Comparison of ENCODE assay signal across 19 cellular contexts in genomic region chr19:47470447-47471195, GRCh38. TPM values are rescaled to one million over a fixed set of nuclear protein-coding genes. Genes with fewer than 3 reads are reported as not detected.
A peak's percentile ranks its signal among the peaks of the same experiment; 100 is the strongest.
DNase-seq lines count a peak whose midpoint lies in the region; ATAC-seq, FAIRE-seq and TF ChIP-seq lines count a peak whose summit lies in the region.
"Had no signal": no experiment of that assay in that cellular context is flagged by ENCODE, and none has a peak within 500 bp of the region (broad histone marks: within the 10 kb centered on the region; RNA-seq: fewer than 3 reads in every experiment).

No MANE protein-coding gene starts in this region.

- H3K9ac ChIP-seq in K562 (ENCODE audit: insufficient read depth in 1 of 2, low read depth in 2 of 2, low read length in 2 of 2) (no peak overlapping the region; a peak in 1 of 4 replicates), mesendoderm (ENCODE audit: low read length) (no peak overlapping the region)

- no peaks in the 10 kb centered on the region for H3K9me1 ChIP-seq in K562 (ENCODE audit: control insufficient read depth, insufficient read depth, low read length)

- H3K27me3 ChIP-seq in K562 (ENCODE audit: control insufficient read depth in 2 of 2, insufficient read depth in 2 of 2, low read length in 2 of 2) (peaks cover 13 to 41% of the 10 kb centered on the region in 2 experiments), mesendoderm (ENCODE audit: insufficient read depth, low read length, poor library complexity) (no peaks in the 10 kb centered on the region), transverse colon (peaks cover 64% of the 10 kb centered on the region), tibial artery (peaks cover 0 to 28% of the 10 kb centered on the region in 2 donors)

- BruUV-seq in K562 (replicated peaks; lab: Mats Ljungman, UMichigan) (no TSS peak), OCI-LY7 (replicated peaks; lab: Mats Ljungman, UMichigan) (no TSS peak)

- H3K4ac ChIP-seq in mesendoderm (ENCODE audit: low read depth, low read length): no peak overlapping the region

- H2BK120ac ChIP-seq in mesendoderm (ENCODE audit: low read depth, low read length): no peak overlapping the region

- H2AK5ac ChIP-seq in mesendoderm (ENCODE audit: low read length): no peak overlapping the region

- H3K27ac Mint-ChIP-seq in activated naive CD8-positive, alpha-beta T cell: no peak overlapping the region
- no peak overlapping the region for H3K27ac Mint-ChIP-seq in activated naive CD8-positive, alpha-beta T cell treated with anti-CD3 and anti-CD28 coated beads, Interleukin-2, amount 50 U/mL, for 24 hours

- TF ChIP-seq POLR2A in K562 (conservative IDR thresholded peaks at IDR 0.05) (no peak), transverse colon (IDR thresholded peaks at IDR 0.05) (no peak)

- TF ChIP-seq CTCF in K562 (IDR thresholded peaks at IDR 0.05 in 2 of 3, conservative IDR thresholded peaks at IDR 0.05 in 1 of 3; ENCODE audit: insufficient read depth in 2 of 3, low read depth in 1 of 3, low read length in 3 of 3) (no peak), transverse colon (IDR thresholded peaks at IDR 0.05) (no peak), tibial artery (IDR thresholded peaks at IDR 0.05) (no peak), OCI-LY7 (conservative IDR thresholded peaks at IDR 0.05; ENCODE audit: low read length) (no peak)

- peaks cover 3% of the 10 kb centered on the region for H3K36me3 Mint-ChIP-seq in activated naive CD8-positive, alpha-beta T cell
- no peaks in the 10 kb centered on the region for H3K36me3 Mint-ChIP-seq in activated naive CD8-positive, alpha-beta T cell treated with anti-CD3 and anti-CD28 coated beads, Interleukin-2, amount 50 U/mL, for 24 hours (ENCODE audit: low read depth)

- no peak overlapping the region for H2BK15ac ChIP-seq in mesendoderm (replicated peaks; ENCODE audit: low read depth)

- H3K18ac ChIP-seq in mesendoderm (ENCODE audit: low read length): no peak overlapping the region

- H3K4me3 Mint-ChIP-seq in activated naive CD8-positive, alpha-beta T cell: peak overlapping the region; percentile 8
- H3K4me3 Mint-ChIP-seq in activated naive CD8-positive, alpha-beta T cell treated with anti-CD3 and anti-CD28 coated beads, Interleukin-2, amount 50 U/mL, for 24 hours: no peak overlapping the region

- H3K9me3 Mint-ChIP-seq in activated naive CD8-positive, alpha-beta T cell (ENCODE audit: low read depth): no peaks in the 10 kb centered on the region
- no peaks in the 10 kb centered on the region for H3K9me3 Mint-ChIP-seq in activated naive CD8-positive, alpha-beta T cell treated with anti-CD3 and anti-CD28 coated beads, Interleukin-2, amount 50 U/mL, for 24 hours

- H3K56ac ChIP-seq in mesendoderm (ENCODE audit: low read length): no peak overlapping the region

- H3K36me3 ChIP-seq in K562 (ENCODE audit: control insufficient read depth, insufficient read depth, low read length) (no peaks in the 10 kb centered on the region), mesendoderm (ENCODE audit: control insufficient read depth, insufficient read depth, low read length) (no peaks in the 10 kb centered on the region), transverse colon (no peaks in the 10 kb centered on the region), tibial artery (no peaks in the 10 kb centered on the region), OCI-LY7 (ENCODE audit: insufficient read depth, low read length) (no peaks in the 10 kb centered on the region)
- H3K36me3 ChIP-seq: adrenal gland had no signal

- no peak overlapping the region for H4K5ac ChIP-seq in mesendoderm (ENCODE audit: low read length)

- H3K27me3 Mint-ChIP-seq in activated naive CD8-positive, alpha-beta T cell: peaks cover 29% of the 10 kb centered on the region
- peaks cover 44% of the 10 kb centered on the region for H3K27me3 Mint-ChIP-seq in activated naive CD8-positive, alpha-beta T cell treated with anti-CD3 and anti-CD28 coated beads, Interleukin-2, amount 50 U/mL, for 24 hours

- H3K4me2 ChIP-seq in K562 (ENCODE audit: insufficient read depth, low read length) (no peak overlapping the region), mesendoderm (ENCODE audit: low read length) (peak overlapping the region; percentile 7), OCI-LY7 (ENCODE audit: low read length) (no peak overlapping the region)

- no peaks in the 10 kb centered on the region for H3K9me2 ChIP-seq in OCI-LY7 (ENCODE audit: insufficient read depth, low read length)

- H3K4me3 ChIP-seq in K562: no peak overlapping the region
- H3K4me3 ChIP-seq in mesendoderm (ENCODE audit: low read length): no peak overlapping the region
- peak overlapping the region in 2 of 4 donors; percentile 20 to 47 for H3K4me3 ChIP-seq in transverse colon
- H3K4me3 ChIP-seq in tibial artery: no peak overlapping the region
- H3K4me3 ChIP-seq in OCI-LY7 (ENCODE audit: low read depth, low read length, poor library complexity, severe bottlenecking): no peak overlapping the region
- H3K4me3 ChIP-seq: adrenal gland, tibial nerve had no signal

- in situ Hi-C loops in K562 (cut with MboI) (no loop called here), transverse colon (cut with MboI; ENCODE audit: low pct_ligation_motif_present in 1 of 4, low pct_unique_long_range_greater_than_20kb in 1 of 4, low sequenced_read_pairs in 3 of 4) (no loop called here)

- H3K23ac ChIP-seq in mesendoderm (ENCODE audit: low read length): no peak overlapping the region

- no peak for TF ChIP-seq RAD21 in K562 (CRISPR knock-in tag; conservative IDR thresholded peaks at IDR 0.05 in 1 of 2, IDR thresholded peaks at IDR 0.05 in 1 of 2)

- H3K27ac ChIP-seq in K562 (ENCODE audit: extremely low read depth, low read depth, low read length) (no peak overlapping the region), mesendoderm (ENCODE audit: low read depth, low read length) (no peak overlapping the region), transverse colon (peak overlapping the region in 3 of 4 donors; percentile 51 to 72 (median 63)), tibial artery (no peak overlapping the region), OCI-LY7 (ENCODE audit: low read depth, low read length, poor library complexity, severe bottlenecking) (no peak overlapping the region)
- H3K27ac ChIP-seq: adrenal gland, tibial nerve had no signal

- POLR2A ChIA-PET in K562 (lab: Yijun Ruan, JAX) (no interaction called here), OCI-LY7 (lab: Charles Lee) (no interaction called here)

- CTCF ChIA-PET in K562 (lab: Yijun Ruan, JAX; ENCODE audit: low intra/inter-chr PET ratio): no interaction called here
- CTCF ChIA-PET in OCI-LY7 (lab: Charles Lee; ENCODE audit: unreplicated experiment): no interaction called here

- TF ChIP-seq EP300 in K562 (IDR thresholded peaks at IDR 0.05; ENCODE audit: low read length) (no peak), transverse colon (IDR thresholded peaks at IDR 0.05; ENCODE audit: low read depth) (no peak)

- H3K4me1 Mint-ChIP-seq in activated naive CD8-positive, alpha-beta T cell (ENCODE audit: low read depth): peaks cover 14% of the 10 kb centered on the region
- H3K4me1 Mint-ChIP-seq in activated naive CD8-positive, alpha-beta T cell treated with anti-CD3 and anti-CD28 coated beads, Interleukin-2, amount 50 U/mL, for 24 hours: peaks cover 11% of the 10 kb centered on the region

- no peak for ATAC-seq in activated naive CD8-positive, alpha-beta T cell treated with anti-CD3 and anti-CD28 coated beads, Interleukin-2, amount 50 U/mL, for 24 hours
- ATAC-seq in K562: no peak
- no peak for ATAC-seq in HG03457 (IDR thresholded peaks at IDR 0.05; ENCODE audit: unreplicated experiment)

- H3K79me2 ChIP-seq in K562 (ENCODE audit: control insufficient read depth, insufficient read depth, low read length): no peaks in the 10 kb centered on the region
- H3K79me2 ChIP-seq in mesendoderm (ENCODE audit: control insufficient read depth, insufficient read depth, low read length): no peaks in the 10 kb centered on the region
- H3K79me2 ChIP-seq in OCI-LY7 (ENCODE audit: insufficient read depth, low read depth, low read length): no peaks in the 10 kb centered on the region

- H3K4me1 ChIP-seq in K562 (replicated peaks in 1 of 2; ENCODE audit: control insufficient read depth in 2 of 2, insufficient read depth in 2 of 2, low read length in 2 of 2) (peaks cover 6 to 50% of the 10 kb centered on the region in 2 experiments), mesendoderm (ENCODE audit: control insufficient read depth, low read depth, low read length) (no peaks in the 10 kb centered on the region), transverse colon (peaks cover 0 to 17% (median 7%) of the 10 kb centered on the region in 4 donors), tibial artery (peaks cover 0 to 40% (median 22%) of the 10 kb centered on the region in 4 donors), OCI-LY7 (ENCODE audit: insufficient read depth, low read length, poor library complexity, severe bottlenecking) (no peaks in the 10 kb centered on the region)

- 5% methylated on average over 10 of the region's 13 CpGs for WGBS in K562 (ENCODE audit: insufficient coverage, low coverage, missing lambda C conversion rate)
- WGBS in mesendoderm (ENCODE audit: extremely low coverage, insufficient coverage, low lambda C conversion rate): no CpG with 5 or more reads among the region's 13 CpGs
- 30 to 33% methylated on average over 9 to 13 of the region's 13 CpGs for WGBS in transverse colon (ENCODE audit: low coverage in 1 of 2), 2 donors

- H3K9me3 ChIP-seq in K562 (replicated peaks; ENCODE audit: control insufficient read depth, insufficient read depth, low read depth, low read length) (no peaks in the 10 kb centered on the region), transverse colon (no peaks in the 10 kb centered on the region), tibial artery (no peaks in the 10 kb centered on the region), OCI-LY7 (ENCODE audit: low read length) (no peaks in the 10 kb centered on the region)
- H3K9me3 ChIP-seq: adrenal gland, tibial nerve had no signal

- DNase-seq in activated naive CD8-positive, alpha-beta T cell treated with anti-CD3 and anti-CD28 coated beads, Interleukin-2, amount 50 U/mL, for 24 hours: no peak
- no peak for DNase-seq in K562 (ENCODE audit: extremely low read depth in 1 of 4, low spot score in 3 of 4)
- DNase-seq in mesendoderm: no peak
- DNase-seq in transverse colon: no peak
- DNase-seq in tibial artery: no peak
- DNase-seq in OCI-LY7 (ENCODE audit: low spot score): no peak
- DNase-seq: activated CD4-positive, alpha-beta T cell treated with anti-CD3 and anti-CD28 coated beads for 48 hours; activated T-cell treated with anti-CD3 and anti-CD28 coated beads for 4 hours; adrenal gland; head of caudate nucleus; left cardiac atrium; NCI-H2029 treated with DMSO at 0.1 percent for 48 hours; retina; stimulated activated CD4-positive, alpha-beta T cell treated with anti-CD3 and anti-CD28 coated beads, Interleukin-2, amount 100 ng/mL, for 24 hours; T-helper 2 cell had no signal

- intact Hi-C loops in K562 (cut with micrococcal nuclease): no loop called here
- intact Hi-C loops in transverse colon (cut with DNase I; ENCODE audit: low total_unique reads): no loop called here
- intact Hi-C loops in tibial artery (cut with DNase I; ENCODE audit: low total_unique reads): loop anchor here (5.0 kb wide), 1 partner anchor 42 kb away; no protein-coding TSS in a partner anchor
- intact Hi-C loops in OCI-LY7 (cut with micrococcal nuclease; ENCODE audit: unreplicated experiment): no loop called here

- no peak for FAIRE-seq in K562 (lab: Jason Lieb, UNC)

- H3K79me1 ChIP-seq in mesendoderm (ENCODE audit: low read length): no peaks in the 10 kb centered on the region

- H4K8ac ChIP-seq in mesendoderm (ENCODE audit: low read depth, low read length): no peak overlapping the region

- no peak overlapping the region for H2AFZ ChIP-seq in K562 (ENCODE audit: low read depth, low read length)
- H2AFZ ChIP-seq in OCI-LY7 (ENCODE audit: low read length): no peak overlapping the region

- H2BK5ac ChIP-seq in mesendoderm (ENCODE audit: low read length): no peak overlapping the region

- H4K20me1 ChIP-seq in K562 (replicated peaks; ENCODE audit: control insufficient read depth, insufficient read depth, low read length) (peaks cover 13% of the 10 kb centered on the region; the same call in 1 of the 2 replicates), OCI-LY7 (ENCODE audit: insufficient read depth, low read length) (no peaks in the 10 kb centered on the region)

RNA-seq across cellular contexts. Expression of gene SLC8A2, which starts 1.1 kb away (rescaled TPM):
- total RNA-seq in K562 (2011; cell fraction: chromatin; rRNA removed; ENCODE audit: low replicate concordance): 1.0 and 3.4 TPM in 2 replicates
- total RNA-seq in K562 (2011; cell fraction: nucleolus; rRNA removed): 1.2 and 2.0 TPM in 2 replicates
- total RNA-seq in K562 (2011; cell fraction: nucleoplasm; rRNA removed): 1.0 and 1.5 TPM in 2 replicates
- 0.64 and 0.86 TPM in 2 replicates for total RNA-seq in K562 (2014; rRNA removed)
- total RNA-seq in K562 (2014; rRNA removed; fragmentation: Illumina TruSeq; extraction: Trizol): 0.10 and 0.15 TPM in 2 replicates
- 0.30 TPM in 1 of 2 replicates, not detected in the other for total RNA-seq in K562 (2015; rRNA removed; fragmentation: Illumina TruSeq; extraction: Trizol)
- 0.60 and 0.66 TPM in 2 replicates for total RNA-seq in K562 (2021)
- 0.09 and 0.17 TPM in 2 replicates for polyA plus RNA-seq in K562 (2011; rRNA removed)
- 0.21 and 1.7 TPM in 2 replicates for polyA plus RNA-seq in K562 (2011; cell fraction: cytosol; rRNA removed)
- polyA plus RNA-seq in K562 (2011; cell fraction: nucleus; rRNA removed): 0.48 and 1.0 TPM in 2 replicates
- 0.61 and 0.62 TPM in 2 replicates for polyA plus RNA-seq in K562 (2012)
- polyA plus RNA-seq in K562 (2014; fragmentation: Illumina TruSeq; extraction: Trizol): 0.07 and 0.43 TPM in 2 replicates
- not detected for polyA plus RNA-seq in K562 (2014; fragmentation: Nextera tagmentation; extraction: Ambion mirVana)
- polyA plus RNA-seq in K562 (2014; rRNA removed): 0.18 and 0.32 TPM in 2 replicates
- polyA minus RNA-seq in K562 (2011; rRNA and poly(A)+ RNA removed): 0.42 and 0.49 TPM in 2 replicates
- polyA minus RNA-seq in K562 (2011; cell fraction: cytosol; rRNA and poly(A)+ RNA removed): not detected in 2 replicates
- polyA minus RNA-seq in K562 (2011; cell fraction: nucleus; rRNA and poly(A)+ RNA removed): 0.27 and 0.56 TPM in 2 replicates
- polyA plus RNA-seq in mesendoderm (2013, experiment 1 of 2): 0.69 TPM
- polyA plus RNA-seq in mesendoderm (2013, experiment 2 of 2): 0.67 TPM
- 10 to 100 TPM in 2 of 4 donors, 1 to 10 TPM in 1, under 1 TPM in 1; 0.82 to 36.4 (median 9.6) TPM for total RNA-seq in transverse colon
- 0.13 TPM in 1 of 2 replicates, not detected in the other for total RNA-seq in OCI-LY7 (2014; rRNA removed; shearing (Covaris generic))
- 0.36 and 0.59 TPM in 2 replicates for total RNA-seq in OCI-LY7 (2022)
- total RNA-seq: M059J, tibial nerve had no signal

RNA-seq across cellular contexts. Expression of gene KPTN, which starts 13.4 kb away (rescaled TPM):
- 6.2 and 16.4 TPM in 2 replicates for total RNA-seq in K562 (2011; cell fraction: chromatin; rRNA removed; ENCODE audit: low replicate concordance)
- 13.6 and 14.7 TPM in 2 replicates for total RNA-seq in K562 (2011; cell fraction: nucleolus; rRNA removed)
- 7.3 and 7.6 TPM in 2 replicates for total RNA-seq in K562 (2011; cell fraction: nucleoplasm; rRNA removed)
- total RNA-seq in K562 (2014; rRNA removed): 8.5 and 11.9 TPM in 2 replicates
- total RNA-seq in K562 (2014; rRNA removed; fragmentation: Illumina TruSeq; extraction: Trizol): 4.9 and 6.4 TPM in 2 replicates
- 7.8 and 8.0 TPM in 2 replicates for total RNA-seq in K562 (2015; rRNA removed; fragmentation: Illumina TruSeq; extraction: Trizol)
- 14.3 and 16.3 TPM in 2 replicates for total RNA-seq in K562 (2021)
- polyA plus RNA-seq in K562 (2011; rRNA removed): 10.0 and 10.5 TPM in 2 replicates
- 9.7 and 17.1 TPM in 2 replicates for polyA plus RNA-seq in K562 (2011; cell fraction: cytosol; rRNA removed)
- 28.4 and 49.7 TPM in 2 replicates for polyA plus RNA-seq in K562 (2011; cell fraction: nucleus; rRNA removed)
- 11.8 and 12.7 TPM in 2 replicates for polyA plus RNA-seq in K562 (2012)
- 12.3 and 18.2 TPM in 2 replicates for polyA plus RNA-seq in K562 (2014; fragmentation: Illumina TruSeq; extraction: Trizol)
- polyA plus RNA-seq in K562 (2014; fragmentation: Nextera tagmentation; extraction: Ambion mirVana): 1 to 10 TPM in 1 of 2 experiments, under 1 TPM in 1; 0.56 to 2.7 TPM
- 16.2 and 18.6 TPM in 2 replicates for polyA plus RNA-seq in K562 (2014; rRNA removed)
- polyA minus RNA-seq in K562 (2011; rRNA and poly(A)+ RNA removed): 2.6 and 4.0 TPM in 2 replicates
- polyA minus RNA-seq in K562 (2011; cell fraction: cytosol; rRNA and poly(A)+ RNA removed): 2.9 and 5.1 TPM in 2 replicates
- 2.8 TPM in 2 replicates for polyA minus RNA-seq in K562 (2011; cell fraction: nucleus; rRNA and poly(A)+ RNA removed)
- polyA plus RNA-seq in mesendoderm (2013, experiment 1 of 2): 22.4 TPM
- 22.2 TPM for polyA plus RNA-seq in mesendoderm (2013, experiment 2 of 2)
- 1 to 10 TPM in 3 of 4 donors, not detected in 1; 2.2 to 5.7 (median 3.3) TPM for total RNA-seq in transverse colon
- total RNA-seq in OCI-LY7 (2014; rRNA removed; shearing (Covaris generic)): 13.8 and 14.0 TPM in 2 replicates
- 11.5 and 13.6 TPM in 2 replicates for total RNA-seq in OCI-LY7 (2022)

RNA-seq across cellular contexts. Expression of gene NAPA, which starts 44.2 kb away (rescaled TPM):
- total RNA-seq in K562 (2011; cell fraction: chromatin; rRNA removed; ENCODE audit: low replicate concordance): 45.2 and 101 TPM in 2 replicates
- 60.4 and 69.0 TPM in 2 replicates for total RNA-seq in K562 (2011; cell fraction: nucleolus; rRNA removed)
- 46.8 and 63.8 TPM in 2 replicates for total RNA-seq in K562 (2011; cell fraction: nucleoplasm; rRNA removed)
- total RNA-seq in K562 (2014; rRNA removed): 98.6 and 103 TPM in 2 replicates
- total RNA-seq in K562 (2014; rRNA removed; fragmentation: Illumina TruSeq; extraction: Trizol): 23.3 and 25.7 TPM in 2 replicates
- total RNA-seq in K562 (2015; rRNA removed; fragmentation: Illumina TruSeq; extraction: Trizol): 49.3 and 49.4 TPM in 2 replicates
- total RNA-seq in K562 (2021): 88.5 and 92.6 TPM in 2 replicates
- polyA plus RNA-seq in K562 (2011; rRNA removed): 77.5 and 115 TPM in 2 replicates
- 74.7 and 132 TPM in 2 replicates for polyA plus RNA-seq in K562 (2011; cell fraction: cytosol; rRNA removed)
- polyA plus RNA-seq in K562 (2011; cell fraction: nucleus; rRNA removed): 52.5 and 61.2 TPM in 2 replicates
- polyA plus RNA-seq in K562 (2012): 72.3 and 117 TPM in 2 replicates
- polyA plus RNA-seq in K562 (2014; fragmentation: Illumina TruSeq; extraction: Trizol): 82.2 and 88.2 TPM in 2 replicates
- 10 to 100 TPM in 1 of 2 experiments, 1 to 10 TPM in 1; 5.4 to 22.4 TPM for polyA plus RNA-seq in K562 (2014; fragmentation: Nextera tagmentation; extraction: Ambion mirVana)
- 79.3 and 91.8 TPM in 2 replicates for polyA plus RNA-seq in K562 (2014; rRNA removed)
- polyA minus RNA-seq in K562 (2011; rRNA and poly(A)+ RNA removed): 66.5 and 83.7 TPM in 2 replicates
- 79.6 and 85.6 TPM in 2 replicates for polyA minus RNA-seq in K562 (2011; cell fraction: cytosol; rRNA and poly(A)+ RNA removed)
- polyA minus RNA-seq in K562 (2011; cell fraction: nucleus; rRNA and poly(A)+ RNA removed): 26.5 and 37.7 TPM in 2 replicates
- 55.9 TPM for polyA plus RNA-seq in mesendoderm (2013, experiment 1 of 2)
- 55.5 TPM for polyA plus RNA-seq in mesendoderm (2013, experiment 2 of 2)
- 100 to 1,000 TPM in 3 of 4 donors, 10 to 100 TPM in 1; 94.8 to 138 (median 114) TPM for total RNA-seq in transverse colon
- 54.7 and 71.4 TPM in 2 replicates for total RNA-seq in OCI-LY7 (2014; rRNA removed; shearing (Covaris generic))
- total RNA-seq in OCI-LY7 (2022): 56.5 and 63.1 TPM in 2 replicates

RNA-seq across cellular contexts. Expression of gene MEIS3, which starts 51.3 kb away (rescaled TPM):
- 4.0 and 10.9 TPM in 2 replicates for total RNA-seq in K562 (2011; cell fraction: chromatin; rRNA removed; ENCODE audit: low replicate concordance)
- 3.2 and 4.7 TPM in 2 replicates for total RNA-seq in K562 (2011; cell fraction: nucleolus; rRNA removed)
- total RNA-seq in K562 (2011; cell fraction: nucleoplasm; rRNA removed): 5.1 and 13.7 TPM in 2 replicates
- total RNA-seq in K562 (2014; rRNA removed): 0.18 and 0.33 TPM in 2 replicates
- 0.32 and 0.36 TPM in 2 replicates for total RNA-seq in K562 (2014; rRNA removed; fragmentation: Illumina TruSeq; extraction: Trizol)
- 0.11 and 0.19 TPM in 2 replicates for total RNA-seq in K562 (2015; rRNA removed; fragmentation: Illumina TruSeq; extraction: Trizol)
- total RNA-seq in K562 (2021): 0.67 and 0.71 TPM in 2 replicates
- polyA plus RNA-seq in K562 (2011; rRNA removed): 0.21 and 0.80 TPM in 2 replicates
- 0.63 and 1.7 TPM in 2 replicates for polyA plus RNA-seq in K562 (2011; cell fraction: cytosol; rRNA removed)
- 1.5 and 2.5 TPM in 2 replicates for polyA plus RNA-seq in K562 (2011; cell fraction: nucleus; rRNA removed)
- 0.57 and 2.9 TPM in 2 replicates for polyA plus RNA-seq in K562 (2012)
- polyA plus RNA-seq in K562 (2014; fragmentation: Illumina TruSeq; extraction: Trizol): 0.28 and 0.46 TPM in 2 replicates
- under 1 TPM in 1 of 2 experiments, not detected in 1; 0.06 TPM for polyA plus RNA-seq in K562 (2014; fragmentation: Nextera tagmentation; extraction: Ambion mirVana)
- 0.74 and 0.80 TPM in 2 replicates for polyA plus RNA-seq in K562 (2014; rRNA removed)
- 0.60 and 0.66 TPM in 2 replicates for polyA minus RNA-seq in K562 (2011; rRNA and poly(A)+ RNA removed)
- 1.0 and 1.5 TPM in 2 replicates for polyA minus RNA-seq in K562 (2011; cell fraction: cytosol; rRNA and poly(A)+ RNA removed)
- 0.94 and 2.4 TPM in 2 replicates for polyA minus RNA-seq in K562 (2011; cell fraction: nucleus; rRNA and poly(A)+ RNA removed)
- polyA plus RNA-seq in mesendoderm (2013, experiment 1 of 2): 65.7 TPM
- 64.6 TPM for polyA plus RNA-seq in mesendoderm (2013, experiment 2 of 2)
- 10 to 100 TPM in 1 of 4 donors, 1 to 10 TPM in 2, not detected in 1; 2.3 to 56.5 (median 7.1) TPM for total RNA-seq in transverse colon
- total RNA-seq in OCI-LY7 (2014; rRNA removed; shearing (Covaris generic)): not detected in 2 replicates
- total RNA-seq in OCI-LY7 (2022): 0.79 and 1.3 TPM in 2 replicates

Comparison
In these comparisons a context has a peak if more than half of its experiments do, and no peak if none do; other contexts are left out.
1. H3K27ac ChIP-seq: peak in transverse colon (3 of 4); none in K562 (single experiment), mesendoderm (single experiment), tibial artery (0 of 2) and OCI-LY7 (single experiment).